In the genomic region with DNA sequence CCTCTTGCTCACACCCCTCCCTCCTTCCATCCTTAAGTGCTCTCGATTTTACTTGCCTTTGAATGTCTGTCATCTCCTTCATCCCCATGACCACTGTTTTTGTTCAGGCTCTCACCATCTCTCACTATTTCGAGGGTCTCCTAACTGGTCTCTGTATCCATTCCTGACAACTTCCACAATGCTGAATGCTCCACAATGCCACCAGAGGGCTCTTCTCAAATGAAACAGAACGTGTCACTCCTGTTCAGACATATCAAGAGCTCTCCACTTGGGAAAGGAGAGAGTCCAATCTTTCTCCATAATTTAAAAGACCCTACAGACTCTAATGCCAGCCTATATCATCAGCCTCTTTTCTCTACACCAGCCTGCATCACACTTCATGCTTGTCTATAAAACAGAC, we compare ENCODE assay signal across 12 cellular contexts. TPM values are rescaled to one million over a fixed set of nuclear protein-coding genes. Genes with fewer than 3 reads are reported as not detected.
DNase-seq lines count a peak whose midpoint lies in the region; ATAC-seq, FAIRE-seq and TF ChIP-seq lines count a peak whose summit lies in the region.
"Had no signal": no experiment of that assay in that cellular context is flagged by ENCODE, and none has a peak within 500 bp of the region (broad histone marks: within the 10 kb centered on the region; RNA-seq: fewer than 3 reads in every experiment).

No MANE protein-coding gene starts in this region.

- H3K4me1 ChIP-seq in right atrium auricular region (no peaks in the 10 kb centered on the region), right cardiac atrium (ENCODE audit: control insufficient read depth, insufficient read depth, low read length) (no peaks in the 10 kb centered on the region), RWPE2 (ENCODE audit: insufficient read depth, poor library complexity, severe bottlenecking) (no peaks in the 10 kb centered on the region), keratinocyte (ENCODE audit: control insufficient read depth, extremely low read depth, insufficient read depth, low read length) (no peaks in the 10 kb centered on the region)

- no peaks in the 10 kb centered on the region for H4K20me1 ChIP-seq in keratinocyte (ENCODE audit: control insufficient read depth, extremely low read depth, insufficient read depth, low read length)

- TF ChIP-seq CTCF in right atrium auricular region (IDR thresholded peaks at IDR 0.05) (peak; percentile 14 to 52), RWPE2 (IDR thresholded peaks at IDR 0.05; ENCODE audit: poor library complexity, severe bottlenecking) (peak; percentile 34), keratinocyte (optimal IDR thresholded peaks at IDR 0.05 in 1 of 3, IDR thresholded peaks at IDR 0.05 in 1 of 3, conservative IDR thresholded peaks at IDR 0.05 in 1 of 3; ENCODE audit: extremely low read depth in 1 of 3, insufficient read depth in 2 of 3, low read length in 3 of 3) (peak in 2 of 3 experiments; percentile 21 to 42)

- no peaks in the 10 kb centered on the region for H3K9me3 ChIP-seq in right atrium auricular region
- H3K9me3 ChIP-seq in right cardiac atrium (ENCODE audit: control insufficient read depth, low read length) = no peaks in the 10 kb centered on the region
- H3K9me3 ChIP-seq in RWPE2 (ENCODE audit: severe bottlenecking) = no peaks in the 10 kb centered on the region
- H3K9me3 ChIP-seq in keratinocyte (ENCODE audit: control insufficient read depth, low read depth, low read length) = no peaks in the 10 kb centered on the region
- H3K9me3 ChIP-seq: MG63 had no signal

- FAIRE-seq in keratinocyte (lab: Jason Lieb, UNC) = no peak
- FAIRE-seq: endometrium had no signal

- no peak overlapping the region for H2AFZ ChIP-seq in keratinocyte (ENCODE audit: control insufficient read depth, low read length)

- H3K9ac ChIP-seq in keratinocyte (ENCODE audit: control insufficient read depth, extremely low read depth, insufficient read depth, low read length) = no peak overlapping the region

- no peak overlapping the region for H3K27ac ChIP-seq in right atrium auricular region
- H3K27ac ChIP-seq in right cardiac atrium (ENCODE audit: low read length) = no peak overlapping the region
- H3K27ac ChIP-seq in RWPE2 (ENCODE audit: poor library complexity, severe bottlenecking) = no peak overlapping the region
- H3K27ac ChIP-seq in keratinocyte (ENCODE audit: control insufficient read depth, insufficient read depth, low read length) = no peak overlapping the region

- no peaks in the 10 kb centered on the region for H3K27me3 ChIP-seq in right atrium auricular region
- no peaks in the 10 kb centered on the region for H3K27me3 ChIP-seq in right cardiac atrium (ENCODE audit: control insufficient read depth, insufficient read depth)
- H3K27me3 ChIP-seq in RWPE2 (ENCODE audit: insufficient read depth, poor library complexity, severe bottlenecking) = no peaks in the 10 kb centered on the region
- H3K27me3 ChIP-seq in keratinocyte (ENCODE audit: control insufficient read depth, extremely low read depth, insufficient read depth, low read length) = no peaks in the 10 kb centered on the region
- H3K27me3 ChIP-seq: MG63 had no signal

- intact Hi-C loops in right cardiac atrium (cut with DNase I) = no loop called here

- DNase-seq in right atrium auricular region (ENCODE audit: low spot score) = no peak
- no peak for DNase-seq in right cardiac atrium
- DNase-seq in RWPE2 (ENCODE audit: low spot score) = no peak
- DNase-seq in keratinocyte (ENCODE audit: low read depth, low spot score) = no peak
- no peak for DNase-seq in NCI-H446 treated with DMSO at 0.1 percent for 48 hours (lab: John Stamatoyannopoulos, UW)
- no peak for DNase-seq in activated CD4-positive, alpha-beta T cell treated with anti-CD3 and anti-CD28 coated beads for 1 hour
- DNase-seq: MG63 had no signal

- no peaks in the 10 kb centered on the region for H3K79me2 ChIP-seq in keratinocyte (ENCODE audit: control insufficient read depth, insufficient read depth, low read length)

- no peak overlapping the region for H3K4me3 ChIP-seq in right atrium auricular region
- no peak overlapping the region for H3K4me3 ChIP-seq in right cardiac atrium (ENCODE audit: low read length)
- H3K4me3 ChIP-seq in RWPE2 (ENCODE audit: severe bottlenecking) = no peak overlapping the region
- no peak overlapping the region for H3K4me3 ChIP-seq in keratinocyte (ENCODE audit: control insufficient read depth in 2 of 3, extremely low read depth in 1 of 3, insufficient read depth in 2 of 3, low read depth in 1 of 3, low read length in 3 of 3)
- H3K4me3 ChIP-seq: MG63 had no signal

- ATAC-seq in right cardiac atrium (no peak), RWPE2 (ENCODE audit: low read depth) (peak; percentile 59; the same call in 1 of the 3 replicates), GM18498 (IDR thresholded peaks at IDR 0.05; ENCODE audit: unreplicated experiment) (no peak), GM21528 (IDR thresholded peaks at IDR 0.05; ENCODE audit: low FRiP score, unreplicated experiment) (no peak)

- no peak overlapping the region for H3K4me2 ChIP-seq in keratinocyte (ENCODE audit: control insufficient read depth, extremely low read depth, insufficient read depth, low read depth, low read length)

- WGBS in right cardiac atrium = 42% methylated on average over 3 of the region's 3 CpGs

- dilution Hi-C loops in keratinocyte (cut with MboI; ENCODE audit: extremely low pct_ligation_motif_present, low sequenced_read_pairs) = no loop called here

- H3K9me1 ChIP-seq in keratinocyte (ENCODE audit: control insufficient read depth, extremely low read depth, insufficient read depth, low read length) = no peaks in the 10 kb centered on the region

- H3K36me3 ChIP-seq in right atrium auricular region (no peaks in the 10 kb centered on the region), RWPE2 (ENCODE audit: low read depth) (no peaks in the 10 kb centered on the region), keratinocyte (ENCODE audit: control insufficient read depth in 2 of 2, extremely low read depth in 1 of 2, insufficient read depth in 2 of 2, low read length in 2 of 2) (no peaks in the 10 kb centered on the region)
- H3K36me3 ChIP-seq: MG63 had no signal

RNA-seq across cellular contexts. Expression of gene SLC13A1, which starts 9.0 kb away (rescaled TPM):
- total RNA-seq in right atrium auricular region (not detected), right cardiac atrium (not detected)
- polyA plus RNA-seq in right cardiac atrium (not detected), keratinocyte (not detected in 3 replicates)
- not detected for polyA plus RNA-seq in keratinocyte (2011; ENCODE audit: low read depth)
- not detected in 2 replicates for polyA plus RNA-seq in keratinocyte (2011; cell fraction: cytosol; rRNA removed)
- not detected in 2 replicates for polyA plus RNA-seq in keratinocyte (2011; cell fraction: nucleus; rRNA removed)
- polyA plus RNA-seq in keratinocyte (2012; ENCODE audit: low replicate concordance) = not detected in 2 replicates
- not detected in 3 replicates for polyA minus RNA-seq in keratinocyte
- polyA minus RNA-seq in keratinocyte (2011; cell fraction: cytosol; rRNA and poly(A)+ RNA removed) = not detected
- not detected in 2 replicates for polyA minus RNA-seq in keratinocyte (2011; cell fraction: nucleus; rRNA and poly(A)+ RNA removed)
- total RNA-seq: mesenteric fat pad had no signal
- polyA plus RNA-seq: CD14-positive monocyte had no signal
